ENCODE assay signal across 1 cellular context in the genomic region with DNA sequence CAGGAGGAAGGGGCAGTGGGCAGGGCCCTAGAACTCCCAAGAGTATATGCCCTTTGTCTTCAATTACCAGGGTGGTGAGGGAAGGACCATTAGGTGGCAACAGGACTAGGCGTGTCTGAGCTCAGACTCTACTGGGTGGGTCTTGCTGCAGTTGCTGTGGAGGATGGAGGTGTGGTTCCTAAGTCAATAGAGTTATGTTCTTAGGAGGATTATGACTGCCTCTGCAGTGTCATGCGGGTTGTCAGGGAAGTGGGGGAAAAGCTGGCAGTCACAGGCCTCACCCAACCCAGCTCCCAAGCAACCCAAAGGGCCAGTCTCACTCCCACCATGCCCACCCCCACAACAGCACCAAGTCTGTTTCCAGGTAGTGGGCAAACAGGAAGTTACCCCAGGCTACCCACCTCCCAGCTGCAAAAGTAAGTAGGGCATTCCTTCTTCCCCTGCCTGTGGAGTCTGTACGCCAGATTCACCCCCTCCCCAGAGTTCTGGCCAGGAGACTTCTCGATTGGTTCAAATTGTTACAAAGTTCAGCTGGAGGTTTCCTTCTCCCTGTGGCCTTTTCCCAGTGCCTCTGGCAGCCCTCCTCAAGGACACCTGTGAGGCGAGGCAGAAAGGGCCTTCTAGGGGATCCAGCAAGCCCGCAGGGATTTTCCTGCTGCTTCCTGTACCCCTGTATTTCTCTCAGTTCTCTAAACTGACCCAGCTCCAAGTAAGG.
TF ChIP-seq lines count a peak whose summit lies in the region.

No MANE protein-coding gene starts in this region.

TF ChIP-seq in K562, 482 proteins besides CTCF, POLR2A, EP300 and RAD21 (continued from another document):
- TF ChIP-seq, protein P1, sequence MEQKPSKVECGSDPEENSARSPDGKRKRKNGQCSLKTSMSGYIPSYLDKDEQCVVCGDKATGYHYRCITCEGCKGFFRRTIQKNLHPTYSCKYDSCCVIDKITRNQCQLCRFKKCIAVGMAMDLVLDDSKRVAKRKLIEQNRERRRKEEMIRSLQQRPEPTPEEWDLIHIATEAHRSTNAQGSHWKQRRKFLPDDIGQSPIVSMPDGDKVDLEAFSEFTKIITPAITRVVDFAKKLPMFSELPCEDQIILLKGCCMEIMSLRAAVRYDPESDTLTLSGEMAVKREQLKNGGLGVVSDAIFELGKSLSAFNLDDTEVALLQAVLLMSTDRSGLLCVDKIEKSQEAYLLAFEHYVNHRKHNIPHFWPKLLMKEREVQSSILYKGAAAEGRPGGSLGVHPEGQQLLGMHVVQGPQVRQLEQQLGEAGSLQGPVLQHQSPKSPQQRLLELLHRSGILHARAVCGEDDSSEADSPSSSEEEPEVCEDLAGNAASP (IDR thresholded peaks at IDR 0.05) = no peak
- TF ChIP-seq, protein P2, sequence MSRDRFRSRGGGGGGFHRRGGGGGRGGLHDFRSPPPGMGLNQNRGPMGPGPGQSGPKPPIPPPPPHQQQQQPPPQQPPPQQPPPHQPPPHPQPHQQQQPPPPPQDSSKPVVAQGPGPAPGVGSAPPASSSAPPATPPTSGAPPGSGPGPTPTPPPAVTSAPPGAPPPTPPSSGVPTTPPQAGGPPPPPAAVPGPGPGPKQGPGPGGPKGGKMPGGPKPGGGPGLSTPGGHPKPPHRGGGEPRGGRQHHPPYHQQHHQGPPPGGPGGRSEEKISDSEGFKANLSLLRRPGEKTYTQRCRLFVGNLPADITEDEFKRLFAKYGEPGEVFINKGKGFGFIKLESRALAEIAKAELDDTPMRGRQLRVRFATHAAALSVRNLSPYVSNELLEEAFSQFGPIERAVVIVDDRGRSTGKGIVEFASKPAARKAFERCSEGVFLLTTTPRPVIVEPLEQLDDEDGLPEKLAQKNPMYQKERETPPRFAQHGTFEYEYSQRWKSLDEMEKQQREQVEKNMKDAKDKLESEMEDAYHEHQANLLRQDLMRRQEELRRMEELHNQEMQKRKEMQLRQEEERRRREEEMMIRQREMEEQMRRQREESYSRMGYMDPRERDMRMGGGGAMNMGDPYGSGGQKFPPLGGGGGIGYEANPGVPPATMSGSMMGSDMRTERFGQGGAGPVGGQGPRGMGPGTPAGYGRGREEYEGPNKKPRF (IDR thresholded peaks at IDR 0.05; ENCODE audit: low read depth, low read length) = no peak
- TF ChIP-seq ZC3H11A (IDR thresholded peaks at IDR 0.05; ENCODE audit: low read depth, low read length) = no peak
- TF ChIP-seq, protein P3, sequence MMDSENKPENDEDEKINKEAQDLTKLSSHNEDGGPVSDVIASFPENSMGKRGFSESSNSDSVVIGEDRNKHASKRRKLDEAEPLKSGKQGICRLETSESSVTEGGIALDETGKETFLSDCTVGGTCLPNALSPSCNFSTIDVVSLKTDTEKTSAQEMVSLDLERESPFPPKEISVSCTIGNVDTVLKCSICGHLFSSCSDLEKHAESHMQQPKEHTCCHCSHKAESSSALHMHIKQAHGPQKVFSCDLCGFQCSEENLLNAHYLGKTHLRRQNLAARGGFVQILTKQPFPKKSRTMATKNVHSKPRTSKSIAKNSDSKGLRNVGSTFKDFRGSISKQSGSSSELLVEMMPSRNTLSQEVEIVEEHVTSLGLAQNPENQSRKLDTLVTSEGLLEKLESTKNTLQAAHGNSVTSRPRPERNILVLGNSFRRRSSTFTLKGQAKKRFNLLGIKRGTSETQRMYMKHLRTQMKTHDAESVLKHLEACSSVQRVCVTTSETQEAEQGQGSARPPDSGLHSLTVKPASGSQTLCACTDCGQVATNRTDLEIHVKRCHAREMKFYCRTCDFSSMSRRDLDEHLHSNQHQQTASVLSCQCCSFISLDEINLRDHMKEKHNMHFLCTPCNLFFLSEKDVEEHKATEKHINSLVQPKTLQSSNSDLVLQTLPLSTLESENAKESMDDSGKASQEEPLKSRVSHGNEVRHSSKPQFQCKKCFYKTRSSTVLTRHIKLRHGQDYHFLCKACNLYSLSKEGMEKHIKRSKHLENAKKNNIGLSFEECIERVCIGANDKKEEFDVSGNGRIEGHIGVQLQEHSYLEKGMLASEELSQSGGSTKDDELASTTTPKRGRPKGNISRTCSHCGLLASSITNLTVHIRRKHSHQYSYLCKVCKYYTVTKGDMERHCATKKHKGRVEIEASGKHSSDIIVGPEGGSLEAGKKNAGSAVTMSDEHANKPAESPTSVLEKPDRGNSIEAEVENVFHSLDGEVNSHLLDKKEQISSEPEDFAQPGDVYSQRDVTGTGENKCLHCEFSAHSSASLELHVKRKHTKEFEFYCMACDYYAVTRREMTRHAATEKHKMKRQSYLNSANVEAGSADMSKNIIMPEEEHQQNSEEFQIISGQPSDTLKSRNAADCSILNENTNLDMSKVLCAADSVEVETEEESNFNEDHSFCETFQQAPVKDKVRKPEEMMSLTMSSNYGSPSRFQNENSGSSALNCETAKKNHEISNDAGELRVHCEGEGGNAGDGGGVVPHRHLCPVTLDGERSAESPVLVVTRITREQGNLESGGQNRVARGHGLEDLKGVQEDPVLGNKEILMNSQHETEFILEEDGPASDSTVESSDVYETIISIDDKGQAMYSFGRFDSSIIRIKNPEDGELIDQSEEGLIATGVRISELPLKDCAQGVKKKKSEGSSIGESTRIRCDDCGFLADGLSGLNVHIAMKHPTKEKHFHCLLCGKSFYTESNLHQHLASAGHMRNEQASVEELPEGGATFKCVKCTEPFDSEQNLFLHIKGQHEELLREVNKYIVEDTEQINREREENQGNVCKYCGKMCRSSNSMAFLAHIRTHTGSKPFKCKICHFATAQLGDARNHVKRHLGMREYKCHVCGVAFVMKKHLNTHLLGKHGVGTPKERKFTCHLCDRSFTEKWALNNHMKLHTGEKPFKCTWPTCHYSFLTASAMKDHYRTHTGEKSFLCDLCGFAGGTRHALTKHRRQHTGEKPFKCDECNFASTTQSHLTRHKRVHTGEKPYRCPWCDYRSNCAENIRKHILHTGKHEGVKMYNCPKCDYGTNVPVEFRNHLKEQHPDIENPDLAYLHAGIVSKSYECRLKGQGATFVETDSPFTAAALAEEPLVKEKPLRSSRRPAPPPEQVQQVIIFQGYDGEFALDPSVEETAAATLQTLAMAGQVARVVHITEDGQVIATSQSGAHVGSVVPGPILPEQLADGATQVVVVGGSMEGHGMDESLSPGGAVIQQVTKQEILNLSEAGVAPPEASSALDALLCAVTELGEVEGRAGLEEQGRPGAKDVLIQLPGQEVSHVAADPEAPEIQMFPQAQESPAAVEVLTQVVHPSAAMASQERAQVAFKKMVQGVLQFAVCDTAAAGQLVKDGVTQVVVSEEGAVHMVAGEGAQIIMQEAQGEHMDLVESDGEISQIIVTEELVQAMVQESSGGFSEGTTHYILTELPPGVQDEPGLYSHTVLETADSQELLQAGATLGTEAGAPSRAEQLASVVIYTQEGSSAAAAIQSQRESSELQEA (IDR thresholded peaks at IDR 0.05; ENCODE audit: low read depth) = no peak
